ENCODE assay signal across 1 cellular context in genomic region chr12:124442281-124442680, GRCh38.
TF ChIP-seq lines count a peak whose summit lies in the region.

No MANE protein-coding gene starts in this region.

TF ChIP-seq in IMR-90, 13 proteins besides CTCF, POLR2A, EP300 and RAD21:
- TF ChIP-seq RCOR1 (IDR thresholded peaks at IDR 0.05; ENCODE audit: insufficient replicate concordance, low read length) (no peak), ELK1 (IDR thresholded peaks at IDR 0.05; ENCODE audit: borderline replicate concordance, low read depth, low read length) (no peak), MAZ (IDR thresholded peaks at IDR 0.05; ENCODE audit: borderline replicate concordance, low read depth, low read length) (no peak), MAFK (IDR thresholded peaks at IDR 0.05; ENCODE audit: low read depth, low read length) (no peak), FOS (IDR thresholded peaks at IDR 0.05; ENCODE audit: low read depth, low read length) (no peak), RFX5 (IDR thresholded peaks at IDR 0.05; ENCODE audit: low read depth, low read length) (no peak), SMC3 (IDR thresholded peaks at IDR 0.05; ENCODE audit: low read depth, low read length) (no peak), CHD1 (IDR thresholded peaks at IDR 0.05; ENCODE audit: low read depth, low read length) (no peak), BHLHE40 (IDR thresholded peaks at IDR 0.05; ENCODE audit: low read depth, low read length) (no peak), MXI1 (IDR thresholded peaks at IDR 0.05; ENCODE audit: borderline replicate concordance, low read depth, low read length) (no peak), CEBPB (IDR thresholded peaks at IDR 0.05; ENCODE audit: low read depth, low read length) (no peak), NFE2L2 (IDR thresholded peaks at IDR 0.05; ENCODE audit: low read depth, low read length) (no peak), USF2 (IDR thresholded peaks at IDR 0.05; ENCODE audit: low read depth, low read length) (no peak)
TF ChIP-seq in IMR-90: peak in this region for 0.
